Comparison of ENCODE assay signal across 11 cellular contexts in the genomic region with DNA sequence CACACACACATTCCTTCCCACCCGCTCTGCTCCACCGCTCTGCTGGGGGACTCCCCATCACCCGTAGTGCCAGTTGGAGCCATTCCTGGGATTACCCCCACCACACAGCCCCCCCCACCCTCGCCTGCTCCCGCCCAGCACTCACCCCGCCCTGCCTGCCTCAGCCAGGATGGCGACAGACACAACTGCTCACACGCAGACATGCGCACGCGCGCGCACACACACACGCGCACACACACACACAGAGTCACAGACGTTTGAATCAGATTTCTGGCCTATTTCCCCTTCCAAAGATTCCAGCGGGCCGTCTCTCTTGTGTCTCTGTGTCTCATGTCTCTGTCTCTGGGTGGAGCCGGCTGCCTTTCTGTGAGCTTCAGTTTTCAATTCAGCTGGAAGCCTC. TPM values are rescaled to one million over a fixed set of nuclear protein-coding genes. Genes with fewer than 3 reads are reported as not detected.
A peak's percentile ranks its signal among the peaks of the same experiment; 100 is the strongest.
DNase-seq lines count a peak whose midpoint lies in the region; ATAC-seq and TF ChIP-seq lines count a peak whose summit lies in the region.
"Had no signal": no experiment of that assay in that cellular context is flagged by ENCODE, and none has a peak within 500 bp of the region (broad histone marks: within the 10 kb centered on the region; RNA-seq: fewer than 3 reads in every experiment).

No MANE protein-coding gene starts in this region.

- no peak overlapping the region for H2AFZ ChIP-seq in Karpas-422 (ENCODE audit: low read length)

- H3K9me3 ChIP-seq in right cardiac atrium (ENCODE audit: control insufficient read depth, low read length) (no peaks in the 10 kb centered on the region), thoracic aorta (no peaks in the 10 kb centered on the region), Karpas-422 (ENCODE audit: low read length) (no peaks in the 10 kb centered on the region)
- H3K9me3 ChIP-seq: BLaER1 had no signal

- H3K9ac ChIP-seq in Karpas-422 (ENCODE audit: low read length) = no peak overlapping the region
- H3K9ac ChIP-seq: BLaER1 had no signal

- no peaks in the 10 kb centered on the region for H3K79me2 ChIP-seq in Karpas-422 (ENCODE audit: low read length)

- H3K4me1 ChIP-seq in right cardiac atrium (ENCODE audit: control insufficient read depth, insufficient read depth, low read length) = peaks cover 4% of the 10 kb centered on the region
- H3K4me1 ChIP-seq in thoracic aorta (ENCODE audit: control insufficient read depth in 1 of 2, low read depth in 2 of 2) = peaks cover 14 to 35% of the 10 kb centered on the region in 2 donors
- H3K4me1 ChIP-seq in Karpas-422 (ENCODE audit: low read length) = peaks cover 4% of the 10 kb centered on the region

- H3K27ac ChIP-seq in right cardiac atrium (ENCODE audit: low read length) = peak overlapping the region; percentile 15
- peak overlapping the region; percentile 42 to 61 for H3K27ac ChIP-seq in thoracic aorta
- H3K27ac ChIP-seq in Karpas-422 (ENCODE audit: low read length) = no peak overlapping the region
- H3K27ac ChIP-seq: BLaER1 had no signal

- CTCF ChIA-PET in WTC11 (lab: Charles Lee) = interaction anchor here (1.0 to 7.2 kb wide), 5 partner anchors 14 to 63 kb away, joined by 3 to 135 read pairs (median 3); no protein-coding TSS in a partner anchor

- intact Hi-C loops in right cardiac atrium (cut with DNase I) = loop anchor here in 1 of 4 donors (5.0 kb wide), 1 partner anchor 32 kb away; no protein-coding TSS in a partner anchor

- H3K27ac Mint-ChIP-seq in WTC11 = no peak overlapping the region

- ATAC-seq in WTC11 (no peak), right cardiac atrium (peak; percentile 62 to 67), thoracic aorta (ENCODE audit: insufficient number of reproducible peaks, low FRiP score, low read depth) (peak; percentile 9)

- WGBS in right cardiac atrium = 14% methylated on average over 19 of the region's 19 CpGs

- H3K4me1 Mint-ChIP-seq in WTC11 = peaks cover 36% of the 10 kb centered on the region

- H3K36me3 ChIP-seq in thoracic aorta (no peaks in the 10 kb centered on the region), Karpas-422 (ENCODE audit: insufficient read depth, low read length) (no peaks in the 10 kb centered on the region)
- H3K36me3 ChIP-seq: BLaER1 had no signal

- H3K27me3 ChIP-seq in right cardiac atrium (ENCODE audit: control insufficient read depth, insufficient read depth) (no peaks in the 10 kb centered on the region), thoracic aorta (replicated peaks; ENCODE audit: insufficient read depth) (peaks cover 5% of the 10 kb centered on the region), Karpas-422 (ENCODE audit: low read length) (no peaks in the 10 kb centered on the region)

- peaks cover 66% of the 10 kb centered on the region for H3K27me3 Mint-ChIP-seq in WTC11 (ENCODE audit: low read depth)

- H3K9me2 ChIP-seq in Karpas-422 (replicated peaks; ENCODE audit: insufficient read depth, low read length) = no peaks in the 10 kb centered on the region

- H3K4me3 Mint-ChIP-seq in WTC11 = peak overlapping the region; percentile 63

- H3K4me2 ChIP-seq in Karpas-422 (ENCODE audit: low read depth, low read length, poor library complexity, severe bottlenecking) = no peak overlapping the region
- H3K4me2 ChIP-seq: BLaER1 had no signal

- no peaks in the 10 kb centered on the region for H3K36me3 Mint-ChIP-seq in WTC11

- H3K4me3 ChIP-seq in right cardiac atrium (ENCODE audit: low read length) (no peak overlapping the region), thoracic aorta (peak overlapping the region; percentile 63), Karpas-422 (ENCODE audit: low read length) (no peak overlapping the region)
- H3K4me3 ChIP-seq: BLaER1 had no signal

- POLR2A ChIA-PET in WTC11 (lab: Charles Lee) = no interaction called here

- TF ChIP-seq CTCF in WTC11 (IDR thresholded peaks at IDR 0.05) (no peak), thoracic aorta (IDR thresholded peaks at IDR 0.05) (no peak)

- no peaks in the 10 kb centered on the region for H3K9me3 Mint-ChIP-seq in WTC11

- DNase-seq in NCI-H524 (lab: John Stamatoyannopoulos, UW) (peak; percentile 22 to 48), NCI-H524 treated with DMSO at 0.1 percent for 48 hours (lab: John Stamatoyannopoulos, UW) (no peak), WTC11 (ENCODE audit: low spot score) (no peak), right cardiac atrium (peak; percentile 89 to 95 (median 93)), thoracic aorta (ENCODE audit: low spot score) (peak; percentile 61), Karpas-422 (no peak), 8988T (no peak), NCI-H1105 (lab: John Stamatoyannopoulos, UW) (no peak)

- peaks cover 7% of the 10 kb centered on the region; the same call in 1 of the 2 replicates for H4K20me1 ChIP-seq in Karpas-422 (ENCODE audit: insufficient read depth, low read depth, low read length)

TF ChIP-seq in WTC11, 78 proteins besides CTCF, POLR2A, EP300 and RAD21 (continues in another document):
- no peak for TF ChIP-seq ZNF416 (CRISPR knock-in tag; IDR thresholded peaks at IDR 0.05)
- TF ChIP-seq NR2C2 (CRISPR knock-in tag; IDR thresholded peaks at IDR 0.05) = no peak
- no peak for TF ChIP-seq ATF1 (CRISPR knock-in tag; IDR thresholded peaks at IDR 0.05)
- no peak for TF ChIP-seq SMAD4 (CRISPR knock-in tag; IDR thresholded peaks at IDR 0.05)
- TF ChIP-seq, protein P1, sequence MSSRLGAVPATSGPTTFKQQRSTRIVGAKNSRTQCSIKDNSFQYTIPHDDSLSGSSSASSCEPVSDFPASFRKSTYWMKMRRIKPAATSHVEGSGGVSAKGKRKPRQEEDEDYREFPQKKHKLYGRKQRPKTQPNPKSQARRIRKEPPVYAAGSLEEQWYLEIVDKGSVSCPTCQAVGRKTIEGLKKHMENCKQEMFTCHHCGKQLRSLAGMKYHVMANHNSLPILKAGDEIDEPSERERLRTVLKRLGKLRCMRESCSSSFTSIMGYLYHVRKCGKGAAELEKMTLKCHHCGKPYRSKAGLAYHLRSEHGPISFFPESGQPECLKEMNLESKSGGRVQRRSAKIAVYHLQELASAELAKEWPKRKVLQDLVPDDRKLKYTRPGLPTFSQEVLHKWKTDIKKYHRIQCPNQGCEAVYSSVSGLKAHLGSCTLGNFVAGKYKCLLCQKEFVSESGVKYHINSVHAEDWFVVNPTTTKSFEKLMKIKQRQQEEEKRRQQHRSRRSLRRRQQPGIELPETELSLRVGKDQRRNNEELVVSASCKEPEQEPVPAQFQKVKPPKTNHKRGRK (CRISPR knock-in tag; IDR thresholded peaks at IDR 0.05; ENCODE audit: borderline replicate concordance) = no peak
- TF ChIP-seq, protein P2, sequence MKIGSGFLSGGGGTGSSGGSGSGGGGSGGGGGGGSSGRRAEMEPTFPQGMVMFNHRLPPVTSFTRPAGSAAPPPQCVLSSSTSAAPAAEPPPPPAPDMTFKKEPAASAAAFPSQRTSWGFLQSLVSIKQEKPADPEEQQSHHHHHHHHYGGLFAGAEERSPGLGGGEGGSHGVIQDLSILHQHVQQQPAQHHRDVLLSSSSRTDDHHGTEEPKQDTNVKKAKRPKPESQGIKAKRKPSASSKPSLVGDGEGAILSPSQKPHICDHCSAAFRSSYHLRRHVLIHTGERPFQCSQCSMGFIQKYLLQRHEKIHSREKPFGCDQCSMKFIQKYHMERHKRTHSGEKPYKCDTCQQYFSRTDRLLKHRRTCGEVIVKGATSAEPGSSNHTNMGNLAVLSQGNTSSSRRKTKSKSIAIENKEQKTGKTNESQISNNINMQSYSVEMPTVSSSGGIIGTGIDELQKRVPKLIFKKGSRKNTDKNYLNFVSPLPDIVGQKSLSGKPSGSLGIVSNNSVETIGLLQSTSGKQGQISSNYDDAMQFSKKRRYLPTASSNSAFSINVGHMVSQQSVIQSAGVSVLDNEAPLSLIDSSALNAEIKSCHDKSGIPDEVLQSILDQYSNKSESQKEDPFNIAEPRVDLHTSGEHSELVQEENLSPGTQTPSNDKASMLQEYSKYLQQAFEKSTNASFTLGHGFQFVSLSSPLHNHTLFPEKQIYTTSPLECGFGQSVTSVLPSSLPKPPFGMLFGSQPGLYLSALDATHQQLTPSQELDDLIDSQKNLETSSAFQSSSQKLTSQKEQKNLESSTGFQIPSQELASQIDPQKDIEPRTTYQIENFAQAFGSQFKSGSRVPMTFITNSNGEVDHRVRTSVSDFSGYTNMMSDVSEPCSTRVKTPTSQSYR (CRISPR knock-in tag; IDR thresholded peaks at IDR 0.05) = no peak

RNA-seq across cellular contexts. Expression of a gene that starts 4.4 kb away (rescaled TPM):
- total RNA-seq in WTC11 (2021) (5.4 to 6.7 TPM (median 6.2 TPM) in 3 replicates), right cardiac atrium (10 to 100 TPM in 1 of 4 donors, 1 to 10 TPM in 3; 4.4 to 14.8 (median 6.9) TPM), thoracic aorta (1 to 10 TPM in 1 of 2 donors, under 1 TPM in 1; 0.27 to 2.3 TPM)
- polyA plus RNA-seq in right cardiac atrium = 4.3 TPM
- not detected in 2 replicates for total RNA-seq in Karpas-422 (2014; rRNA removed; shearing (Covaris generic); ENCODE audit: low replicate concordance)

RNA-seq across cellular contexts. Expression of a gene that starts 17.9 kb away (rescaled TPM):
- total RNA-seq in WTC11 (2021) (24.6 to 30.6 TPM (median 26.3 TPM) in 3 replicates), right cardiac atrium (10 to 100 TPM; 45.9 to 71.8 (median 52.6) TPM), thoracic aorta (100 to 1,000 TPM in 1 of 2 donors, 10 to 100 TPM in 1; 82.8 to 118 TPM)
- polyA plus RNA-seq in right cardiac atrium = 58.1 TPM
- 38.8 and 76.8 TPM in 2 replicates for total RNA-seq in Karpas-422 (2014; rRNA removed; shearing (Covaris generic); ENCODE audit: low replicate concordance)

RNA-seq across cellular contexts. Expression of a gene that starts 32.4 kb away (rescaled TPM):
- total RNA-seq in WTC11 (2021) (6.9 to 8.8 TPM (median 8.1 TPM) in 3 replicates), right cardiac atrium (10 to 100 TPM in 3 of 4 donors, 1 to 10 TPM in 1; 5.4 to 31.5 (median 27.3) TPM), thoracic aorta (1 to 10 TPM in 1 of 2 donors, not detected in 1; 1.4 TPM)
- 22.6 TPM for polyA plus RNA-seq in right cardiac atrium
- not detected in 2 replicates for total RNA-seq in Karpas-422 (2014; rRNA removed; shearing (Covaris generic); ENCODE audit: low replicate concordance)
- total RNA-seq: osteocyte, subcutaneous adipose tissue had no signal

RNA-seq across cellular contexts. Expression of a gene that starts 56.7 kb away (rescaled TPM):
- total RNA-seq in WTC11 (2021) (5.7 to 6.9 TPM (median 6.6 TPM) in 3 replicates), right cardiac atrium (1 to 10 TPM in 2 of 4 donors, under 1 TPM in 2; 0.57 to 1.9 (median 0.95) TPM), thoracic aorta (under 1 TPM; 0.56 to 0.68 TPM)
- 0.88 TPM for polyA plus RNA-seq in right cardiac atrium
- 2.0 and 2.5 TPM in 2 replicates for total RNA-seq in Karpas-422 (2014; rRNA removed; shearing (Covaris generic); ENCODE audit: low replicate concordance)

Comparison
In these comparisons a context has a peak if more than half of its experiments do, and no peak if none do; other contexts are left out.
1. DNase-seq: peak in NCI-H524 (2 of 2), right cardiac atrium (3 of 3) and thoracic aorta (single experiment); none in NCI-H524 treated with DMSO at 0.1 percent for 48 hours (single experiment), WTC11 (single experiment), Karpas-422 (single experiment), 8988T (single experiment) and NCI-H1105 (single experiment).